Comparison of ENCODE assay signal across 14 cellular contexts in the genomic region with DNA sequence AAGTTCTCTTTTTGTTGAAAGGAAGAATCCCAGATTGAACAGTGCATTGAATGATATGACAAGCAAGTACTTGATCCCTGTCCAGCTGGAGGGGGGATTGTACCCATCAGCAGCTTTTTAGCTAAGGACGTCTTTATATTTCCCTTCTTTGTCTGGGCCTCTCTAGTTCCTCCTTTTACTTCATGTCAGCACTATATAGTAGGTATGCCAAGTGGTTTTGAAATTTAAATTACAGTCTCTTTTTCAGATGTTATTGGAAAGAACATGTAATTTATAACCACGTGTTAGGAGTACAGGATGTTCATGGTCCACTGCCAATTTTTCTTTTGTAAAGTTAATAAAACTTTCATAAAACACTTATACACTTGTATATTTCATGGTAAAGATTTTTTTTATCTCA.
DNase-seq lines count a peak whose midpoint lies in the region; ATAC-seq and TF ChIP-seq lines count a peak whose summit lies in the region.
"Had no signal": no experiment of that assay in that cellular context is flagged by ENCODE, and none has a peak within 500 bp of the region (broad histone marks: within the 10 kb centered on the region; RNA-seq: fewer than 3 reads in every experiment).

No MANE protein-coding gene starts in this region.

- H3K27me3 ChIP-seq in left ventricle myocardium inferior (ENCODE audit: low read depth) (no peaks in the 10 kb centered on the region), H7 (ENCODE audit: control insufficient read depth, insufficient read depth, low read length) (no peaks in the 10 kb centered on the region)
- H3K27me3 ChIP-seq in CD4-positive, alpha-beta memory T cell (ENCODE audit: insufficient read depth, low read length), result no peaks in the 10 kb centered on the region

- H3K27me3 Mint-ChIP-seq in CD4-positive, alpha-beta memory T cell, result peaks cover 0 to 4% of the 10 kb centered on the region in 2 donors

- CTCF ChIA-PET in CD4-positive, alpha-beta memory T cell (lab: Charles Lee; ENCODE audit: partially characterized antibody), result no interaction called here

- TF ChIP-seq CTCF in C4-2B (conservative IDR thresholded peaks at IDR 0.05) (no peak), left ventricle myocardium inferior (IDR thresholded peaks at IDR 0.05; ENCODE audit: borderline replicate concordance) (no peak)

- H3K27ac Mint-ChIP-seq in CD4-positive, alpha-beta memory T cell, result no peak overlapping the region

- intact Hi-C loops in left ventricle myocardium inferior (cut with micrococcal nuclease), result no loop called here
- intact Hi-C loops in CD4-positive, alpha-beta memory T cell (cut with micrococcal nuclease), result no loop called here

- DNase-seq in NCI-H1105 (lab: John Stamatoyannopoulos, UW), result peak; percentile 24
- peak; percentile 5 for DNase-seq in NOMO-1 treated with dmso at 0.1 percent for 144 hours (lab: John Stamatoyannopoulos, UW; ENCODE audit: unreplicated experiment)
- no peak for DNase-seq in left ventricle myocardium inferior
- no peak for DNase-seq in NCI-H446 (lab: John Stamatoyannopoulos, UW)
- DNase-seq in H7, result no peak
- DNase-seq in CD4-positive, alpha-beta memory T cell, result no peak
- DNase-seq: Caco-2; IMR-90; Kasumi-1; NCI-H1694 treated with DMSO at 0.1 percent for 48 hours; NK-92 treated with Interleukin-12 subunit alpha and Interleukin-12 subunit beta, amount 100 ng/mL, for 24 hours had no signal

- no peak for ATAC-seq in HG02870 (IDR thresholded peaks at IDR 0.05; ENCODE audit: unreplicated experiment)

- H3K4me3 ChIP-seq in left ventricle myocardium inferior, result peak overlapping the region; percentile 20
- no peak overlapping the region for H3K4me3 ChIP-seq in H7 (ENCODE audit: insufficient read depth, low read depth, low read length)
- H3K4me3 ChIP-seq in CD4-positive, alpha-beta memory T cell (ENCODE audit: low read length in 2 of 2), result no peak overlapping the region

- H3K27ac ChIP-seq in C4-2B, result peak overlapping the region; percentile 79
- H3K27ac ChIP-seq in left ventricle myocardium inferior (replicated peaks), result peak overlapping the region; percentile 66
- no peak overlapping the region for H3K27ac ChIP-seq in CD4-positive, alpha-beta memory T cell (ENCODE audit: low read depth, low read length)

- peaks cover 0 to 4% (median 0%) of the 10 kb centered on the region in 8 donors for H3K9me3 Mint-ChIP-seq in CD4-positive, alpha-beta memory T cell

- H3K9me3 ChIP-seq in left ventricle myocardium inferior (replicated peaks), result no peaks in the 10 kb centered on the region
- no peaks in the 10 kb centered on the region for H3K9me3 ChIP-seq in CD4-positive, alpha-beta memory T cell (ENCODE audit: control insufficient read depth in 1 of 2, low read length in 2 of 2)
- H3K9me3 ChIP-seq: Caco-2 had no signal

- no peaks in the 10 kb centered on the region for H3K36me3 Mint-ChIP-seq in CD4-positive, alpha-beta memory T cell
- H3K36me3 Mint-ChIP-seq: CD14-positive monocyte had no signal

- no peaks in the 10 kb centered on the region for H3K4me1 Mint-ChIP-seq in CD4-positive, alpha-beta memory T cell
- H3K4me1 Mint-ChIP-seq: CD14-positive monocyte had no signal

- POLR2A ChIA-PET in CD4-positive, alpha-beta memory T cell (lab: Charles Lee; ENCODE audit: partially characterized antibody), result no interaction called here

- H3K36me3 ChIP-seq in left ventricle myocardium inferior (no peaks in the 10 kb centered on the region), H7 (replicated peaks; ENCODE audit: control insufficient read depth, insufficient read depth, low read length) (no peaks in the 10 kb centered on the region)
- H3K36me3 ChIP-seq in CD4-positive, alpha-beta memory T cell (ENCODE audit: insufficient read depth, low read length), result no peaks in the 10 kb centered on the region

- H3K4me3 Mint-ChIP-seq in CD4-positive, alpha-beta memory T cell, result no peak overlapping the region
- H3K4me3 Mint-ChIP-seq: CD14-positive monocyte had no signal

- peaks cover 32% of the 10 kb centered on the region for H3K4me1 ChIP-seq in left ventricle myocardium inferior
- H3K4me1 ChIP-seq in CD4-positive, alpha-beta memory T cell (ENCODE audit: insufficient read depth, low read length), result no peaks in the 10 kb centered on the region
- H3K4me1 ChIP-seq: Caco-2 had no signal

Comparison
In these comparisons a context has a peak if more than half of its experiments do, and no peak if none do; other contexts are left out.
1. DNase-seq: peak in NCI-H1105 (single experiment) and NOMO-1 treated with dmso at 0.1 percent for 144 hours (single experiment); none in left ventricle myocardium inferior (single experiment), NCI-H446 (0 of 2), H7 (single experiment) and CD4-positive, alpha-beta memory T cell (0 of 5).